ENCODE assay signal across 32 cellular contexts in the genomic region with DNA sequence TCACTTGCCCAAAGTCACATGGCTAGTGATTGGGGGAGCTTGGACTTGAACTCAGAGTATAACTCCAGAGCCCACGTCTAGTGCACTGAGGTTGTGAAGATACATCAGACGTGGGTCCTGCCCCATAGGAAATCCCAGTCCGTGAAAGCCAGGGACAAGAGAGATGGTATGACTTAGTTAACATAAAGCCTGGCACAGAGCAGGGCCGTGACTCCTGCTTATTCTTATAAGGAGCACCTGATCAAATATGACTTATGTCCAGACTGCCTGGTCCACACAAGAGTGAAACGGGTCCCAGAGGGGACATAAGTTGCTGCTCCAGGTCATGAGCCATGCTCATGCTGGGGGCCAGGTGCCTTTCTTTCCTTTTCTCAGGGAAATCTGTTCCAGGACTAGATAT.
"Had no signal": no experiment of that assay in that cellular context is flagged by ENCODE, and none has a peak within 500 bp of the region (broad histone marks: within the 10 kb centered on the region; RNA-seq: fewer than 3 reads in every experiment).

No MANE protein-coding gene starts in this region.

- ATAC-seq: activated CD4-positive, alpha-beta T cell treated with anti-CD3 and anti-CD28 coated beads for 36 hours; activated CD4-positive, CD25-positive, alpha-beta regulatory T cell treated with anti-CD3 and anti-CD28 coated beads, Interleukin-2, amount 50 U/mL, for 24 hours; activated CD8-positive, alpha-beta memory T cell treated with anti-CD3 and anti-CD28 coated beads, Interleukin-2, amount 10 ng/mL, durations not matched to agents 7 days and 5 days; activated CD8-positive, alpha-beta T cell treated with anti-CD3 and anti-CD28 coated beads, Interleukin-2, amount 10 ng/mL, durations not matched to agents 7 days and 5 days; activated naive CD8-positive, alpha-beta T cell treated with anti-CD3 and anti-CD28 coated beads, Interleukin-2, amount 50 U/mL, for 24 hours; WTC11 had no signal

- H3K36me3 ChIP-seq: ascending aorta, WERI-Rb-1 had no signal

- H3K9me3 ChIP-seq: ascending aorta had no signal

- H3K4me3 ChIP-seq: ascending aorta had no signal

- H3K4me1 ChIP-seq: ascending aorta had no signal

- H3K27ac ChIP-seq: ascending aorta, WERI-Rb-1 had no signal

- FAIRE-seq: TTC549 had no signal

- H3K27me3 ChIP-seq: ascending aorta had no signal

- DNase-seq: activated CD4-positive, alpha-beta memory T cell treated with anti-CD3 and anti-CD28 coated beads, Interleukin-2, amount 10 ng/mL, durations not matched to agents 7 days and 5 days; activated CD4-positive, alpha-beta T cell treated with anti-CD3 and anti-CD28 coated beads for 1 hour; activated CD4-positive, alpha-beta T cell treated with anti-CD3 and anti-CD28 coated beads for 36 hours; activated CD4-positive, alpha-beta T cell treated with anti-CD3 and anti-CD28 coated beads for 48 hours; activated CD4-positive, alpha-beta T cell treated with anti-CD3 and anti-CD28 coated beads, Interleukin-2, amount 50 U/mL, for 1 hour; activated CD4-positive, alpha-beta T cell treated with anti-CD3 and anti-CD28 coated beads, Interleukin-2, amount 50 U/mL, for 4 hours; activated CD4-positive, CD25-positive, alpha-beta regulatory T cell; activated CD8-positive, alpha-beta memory T cell treated with anti-CD3 and anti-CD28 coated beads for 24 hours; activated CD8-positive, alpha-beta memory T cell treated with anti-CD3 and anti-CD28 coated beads, Interleukin-2, amount 10 ng/mL, durations not matched to agents 7 days and 5 days; activated CD8-positive, alpha-beta memory T cell treated with anti-CD3 and anti-CD28 coated beads, Interleukin-2, amount 50 U/mL, for 48 hours; activated CD8-positive, alpha-beta T cell treated with anti-CD3 and anti-CD28 coated beads, Interleukin-2, amount 10 ng/mL, durations not matched to agents 7 days and 5 days; activated effector memory CD4-positive, alpha-beta T cell treated with Interleukin-2 at 50 U/mL for 16 hours; activated gamma-delta T cell; activated naive CD4-positive, alpha-beta T cell treated with anti-CD3 and anti-CD28 coated beads, Interleukin-2, amount 10 ng/mL, durations not matched to agents 7 days and 5 days; activated naive CD4-positive, alpha-beta T cell treated with Interleukin-2 at 50 U/mL for 16 hours; activated naive CD8-positive, alpha-beta T cell treated with anti-CD3 and anti-CD28 coated beads, Interleukin-2, amount 10 ng/mL, durations not matched to agents 7 days and 5 days; activated naive CD8-positive, alpha-beta T cell treated with anti-CD3 and anti-CD28 coated beads, Interleukin-2, amount 50 U/mL, for 24 hours; activated T-cell treated with anti-CD3 and anti-CD28 coated beads, Interleukin-2, amount 50 U/mL, for 24 hours; activated T-cell treated with anti-CD3 and anti-CD28 coated beads, Interleukin-2, amount 50 U/mL, for 48 hours; amygdala; anterior cingulate cortex; caudate nucleus; cerebellar nuclear complex; SW 1271; T-helper 1 cell; T-helper 2 cell; T-helper 9 cell; WERI-Rb-1 had no signal
